22 cellular contexts compared by ENCODE assay signal in the genomic region with DNA sequence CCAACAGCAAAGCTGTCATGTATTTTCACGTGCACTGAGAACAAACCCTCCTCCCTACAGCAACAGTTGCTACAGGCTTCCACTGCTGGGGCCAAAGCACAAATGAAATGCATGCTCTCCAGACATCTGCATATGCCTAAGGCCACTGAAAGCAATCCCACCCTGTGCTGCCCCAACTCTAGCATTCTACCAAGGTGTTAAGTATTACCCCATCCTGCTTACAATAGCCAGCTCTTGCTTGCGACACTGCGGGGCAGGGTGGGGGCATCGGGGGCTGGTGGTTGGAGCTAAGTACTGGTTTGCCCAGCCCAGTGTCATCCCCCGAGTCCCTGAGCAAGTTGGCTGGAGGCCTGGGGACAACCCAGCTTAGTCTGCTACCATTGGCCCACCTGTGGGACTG.
"Had no signal": no experiment of that assay in that cellular context is flagged by ENCODE, and none has a peak within 500 bp of the region (broad histone marks: within the 10 kb centered on the region; RNA-seq: fewer than 3 reads in every experiment).

No MANE protein-coding gene starts in this region.

- H3K4me2 ChIP-seq: smooth muscle cell had no signal

- H3K4me1 Mint-ChIP-seq: naive thymus-derived CD8-positive, alpha-beta T cell; stimulated activated effector memory CD8-positive, alpha-beta T cell treated with anti-CD3 and anti-CD28 coated beads, Interleukin-12 subunit alpha, Interleukin-12 subunit beta, amount 100 ng/mL, for 72 hours had no signal

- H3K4me3 Mint-ChIP-seq: effector memory CD8-positive, alpha-beta T cell; naive thymus-derived CD8-positive, alpha-beta T cell; nephron progenitor cell; stimulated activated effector memory CD8-positive, alpha-beta T cell treated with anti-CD3 and anti-CD28 coated beads, Interleukin-12 subunit alpha, Interleukin-12 subunit beta, amount 100 ng/mL, for 72 hours; type B pancreatic cell had no signal

- H3K27me3 Mint-ChIP-seq: effector memory CD8-positive, alpha-beta T cell; naive thymus-derived CD8-positive, alpha-beta T cell had no signal

- ATAC-seq: effector memory CD8-positive, alpha-beta T cell; left cardiac atrium; left lung; naive thymus-derived CD8-positive, alpha-beta T cell; sciatic nerve; stimulated activated effector memory CD8-positive, alpha-beta T cell treated with anti-CD3 and anti-CD28 coated beads, Interleukin-12 subunit alpha, Interleukin-12 subunit beta, amount 100 ng/mL, for 72 hours; stimulated activated naive CD8-positive, alpha-beta T cell treated with anti-CD3 and anti-CD28 coated beads, Interleukin-15, Interleukin-2, amounts not matched to agents 100 U/mL and 50 U/mL, for 24 hours had no signal

- H3K9me3 ChIP-seq: left lung, prostate gland, right atrium auricular region, testis, tibial artery had no signal

- H3K36me3 Mint-ChIP-seq: naive thymus-derived CD8-positive, alpha-beta T cell; stimulated activated effector memory CD8-positive, alpha-beta T cell treated with anti-CD3 and anti-CD28 coated beads, Interleukin-12 subunit alpha, Interleukin-12 subunit beta, amount 100 ng/mL, for 72 hours; type B pancreatic cell had no signal

- H3K27ac Mint-ChIP-seq: effector memory CD8-positive, alpha-beta T cell; naive thymus-derived CD8-positive, alpha-beta T cell; nephron progenitor cell; stimulated activated effector memory CD8-positive, alpha-beta T cell treated with anti-CD3 and anti-CD28 coated beads, Interleukin-12 subunit alpha, Interleukin-12 subunit beta, amount 100 ng/mL, for 72 hours; type B pancreatic cell had no signal

- H3K9me3 Mint-ChIP-seq: nephron progenitor cell, type B pancreatic cell had no signal

- H3K4me1 ChIP-seq: left lung, prostate gland, right atrium auricular region, testis, tibial artery had no signal

- FAIRE-seq: frontal cortex had no signal

- H3K36me3 ChIP-seq: left lung, prostate gland, right atrium auricular region, tibial artery had no signal

- H3K4me3 ChIP-seq: left lung, prostate gland, right atrium auricular region, smooth muscle cell, testis, tibial artery had no signal

- DNase-seq: cortex of kidney; effector memory CD8-positive, alpha-beta T cell; hypothalamus; left cardiac atrium; mammary epithelial cell; nephron progenitor cell; nucleus accumbens; stimulated activated CD4-positive, alpha-beta T cell treated with anti-CD3 and anti-CD28 coated beads, Interleukin-2, amount 100 ng/mL, for 24 hours; stimulated activated CD4-positive, alpha-beta T cell treated with anti-CD3 and anti-CD28 coated beads, Interleukin-4, amount 100 ng/mL, for 24 hours; stimulated activated naive CD8-positive, alpha-beta T cell treated with anti-CD3 and anti-CD28 coated beads, Interleukin-15, Interleukin-2, amounts not matched to agents 100 U/mL and 50 U/mL, for 24 hours; substantia nigra; testis; tibial artery had no signal

- H3K27me3 ChIP-seq: left lung, right atrium auricular region, testis, tibial artery had no signal

- H3K27ac ChIP-seq: left lung, prostate gland, right atrium auricular region, testis, tibial artery had no signal
